Comparison of ENCODE assay signal across 9 cellular contexts in the genomic region with DNA sequence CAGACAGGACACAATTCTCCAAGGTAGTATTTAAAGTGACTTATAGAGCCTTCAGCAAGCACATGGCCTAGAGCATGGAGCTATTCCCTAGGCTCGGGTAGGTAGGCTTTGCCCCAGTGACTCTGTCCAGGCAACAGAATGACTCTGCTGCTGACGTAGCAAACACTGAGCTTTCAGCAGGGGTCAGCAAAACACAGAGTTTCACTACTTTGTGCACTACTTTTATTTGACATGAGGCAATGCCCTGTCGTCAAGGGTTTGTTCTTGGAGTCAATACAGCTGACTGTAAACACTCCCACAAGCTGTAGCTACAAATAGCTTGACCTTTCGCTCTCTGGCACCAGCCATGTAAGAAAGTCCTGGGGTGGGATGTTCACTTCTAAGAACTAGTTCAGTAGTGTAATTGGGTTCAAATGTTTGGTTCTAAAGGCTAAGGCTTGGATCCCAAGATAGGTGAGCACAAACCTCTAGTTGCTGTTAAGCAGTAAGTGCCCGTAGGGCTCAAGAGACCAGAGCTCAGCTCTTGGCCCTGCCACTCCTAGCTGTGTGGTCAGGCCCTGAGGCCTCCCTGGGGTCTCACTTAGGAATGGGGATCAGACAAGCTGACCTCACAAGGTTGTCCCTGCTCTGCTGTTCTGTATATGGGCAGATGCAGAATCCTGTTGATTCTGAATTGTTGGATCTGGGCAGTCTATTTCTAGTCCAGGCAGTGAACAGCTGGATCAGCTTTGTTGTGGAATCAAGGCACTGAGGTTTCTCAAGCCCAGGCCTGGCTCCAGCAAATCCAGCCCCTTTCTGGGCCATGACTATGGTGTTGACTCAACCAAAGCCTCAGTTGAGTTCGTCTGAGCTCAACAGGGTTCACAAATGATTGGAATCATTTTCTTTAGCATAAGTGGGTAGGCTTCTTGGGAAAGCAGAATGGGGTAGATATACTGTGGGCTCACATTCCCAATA. TPM values are rescaled to one million over a fixed set of nuclear protein-coding genes. Genes with fewer than 3 reads are reported as not detected.
DNase-seq lines count a peak whose midpoint lies in the region; ATAC-seq and TF ChIP-seq lines count a peak whose summit lies in the region.
"Had no signal": no experiment of that assay in that cellular context is flagged by ENCODE, and none has a peak within 500 bp of the region (broad histone marks: within the 10 kb centered on the region; RNA-seq: fewer than 3 reads in every experiment).

No MANE protein-coding gene starts in this region.

- H2AK5ac ChIP-seq in IMR-90 (ENCODE audit: low read depth, low read length) = no peak overlapping the region

- H3K56ac ChIP-seq in IMR-90 (ENCODE audit: extremely low read depth, insufficient read depth, low read length) = no peak overlapping the region

- H3K4me2 ChIP-seq in IMR-90 (ENCODE audit: low read depth, low read length) = peak overlapping the region; percentile 16; the same call in 1 of the 2 replicates

- 13% methylated on average over 2 of the region's 6 CpGs; no CpG with 5 or more reads in 1 of the 2 experiments for WGBS in IMR-90 (ENCODE audit: extremely low coverage in 2 of 2, insufficient read length in 1 of 2), 2 experiments

- CTCF ChIA-PET in IMR-90 (lab: Yijun Ruan, JAX) = interaction anchor here (1.0 to 1.1 kb wide), 5 partner anchors 13 to 58 kb away, joined by 3 to 4 read pairs (median 3); no protein-coding TSS in a partner anchor

- no peak overlapping the region for H4K8ac ChIP-seq in IMR-90 (ENCODE audit: low read depth in 2 of 2, low read length in 2 of 2)

- ATAC-seq in IMR-90 (ENCODE audit: low read depth) (peak; percentile 65), left lung (peak; percentile 92), HG02610 (IDR thresholded peaks at IDR 0.05; ENCODE audit: unreplicated experiment) (no peak)

- no peak overlapping the region for H3K27ac ChIP-seq in IMR-90 (ENCODE audit: insufficient read depth, low read length)
- peak overlapping the region; percentile 58 for H3K27ac ChIP-seq in colonic mucosa
- H3K27ac ChIP-seq in left lung = peak overlapping the region; percentile 46 to 74

- no peak overlapping the region for H3K18ac ChIP-seq in IMR-90 (ENCODE audit: low read depth, low read length)

- no peak overlapping the region for H4K91ac ChIP-seq in IMR-90 (ENCODE audit: insufficient read depth, low read depth, low read length)

- H2BK20ac ChIP-seq in IMR-90 (ENCODE audit: low read depth, low read length) = no peak overlapping the region

- peak; percentile 33; the same call in 1 of the 2 replicates for TF ChIP-seq CTCF in IMR-90 (conservative IDR thresholded peaks at IDR 0.05; ENCODE audit: low read depth, low read length)
- TF ChIP-seq CTCF in colonic mucosa (IDR thresholded peaks at IDR 0.05) = no peak
- no peak for TF ChIP-seq CTCF in left lung (IDR thresholded peaks at IDR 0.05)
- TF ChIP-seq CTCF in CD14-positive monocyte (IDR thresholded peaks at IDR 0.05) = no peak

- BruUV-seq in IMR-90 (replicated peaks; lab: Mats Ljungman, UMichigan) = no TSS peak

- H4K5ac ChIP-seq in IMR-90 (ENCODE audit: low read depth, low read length) = no peak overlapping the region

- H3K36me3 ChIP-seq in IMR-90 (ENCODE audit: control insufficient read depth, insufficient read depth, low read length) = peaks cover 24% of the 10 kb centered on the region
- H3K36me3 ChIP-seq in colonic mucosa = no peaks in the 10 kb centered on the region
- H3K36me3 ChIP-seq in left lung = peaks cover 0 to 52% of the 10 kb centered on the region in 2 donors

- H3K27me3 ChIP-seq in IMR-90 (ENCODE audit: control insufficient read depth, insufficient read depth, low read length) (no peaks in the 10 kb centered on the region), colonic mucosa (no peaks in the 10 kb centered on the region), left lung (no peaks in the 10 kb centered on the region)

- H3K9me3 ChIP-seq in IMR-90 (ENCODE audit: control insufficient read depth, insufficient read depth, low read length) (no peaks in the 10 kb centered on the region), colonic mucosa (no peaks in the 10 kb centered on the region), left lung (no peaks in the 10 kb centered on the region)

- no peak overlapping the region for H3K27ac Mint-ChIP-seq in CD14-positive monocyte

- TF ChIP-seq RAD21 in IMR-90 (IDR thresholded peaks at IDR 0.05; ENCODE audit: low read length) = peak; percentile 17; the same call in 1 of the 2 replicates

- H3K9ac ChIP-seq in IMR-90 (ENCODE audit: low read depth, low read length) = no peak overlapping the region
- H3K9ac ChIP-seq in colonic mucosa (ENCODE audit: low read depth in 2 of 2, low read length in 2 of 2) = no peak overlapping the region

- no peak for TF ChIP-seq POLR2A in IMR-90 (IDR thresholded peaks at IDR 0.05; ENCODE audit: low read depth, low read length)

- H2BK120ac ChIP-seq in IMR-90 (ENCODE audit: low read depth, low read length) = no peak overlapping the region

- H3K4me1 ChIP-seq in IMR-90 (ENCODE audit: control insufficient read depth, insufficient read depth, low read length) (peaks cover 10% of the 10 kb centered on the region), colonic mucosa (no peaks in the 10 kb centered on the region), left lung (peaks cover 17 to 26% of the 10 kb centered on the region in 2 donors)

- DNase-seq in IMR-90 = peak; percentile 87
- peak; percentile 55 for DNase-seq in colonic mucosa
- DNase-seq in left lung = peak in 1 of 2 donors; percentile 71
- peak; percentile 77 for DNase-seq in stromal cell of bone marrow (ENCODE audit: low read depth)
- DNase-seq in activated naive CD4-positive, alpha-beta T cell treated with anti-CD3 and anti-CD28 coated beads, Interleukin-2, amount 50 U/mL, for 16 hours = no peak
- DNase-seq in NK-92 (lab: John Stamatoyannopoulos, UW; ENCODE audit: unreplicated experiment) = no peak
- no peak for DNase-seq in CD14-positive monocyte (ENCODE audit: low spot score)

- no peak overlapping the region for H2BK15ac ChIP-seq in IMR-90 (ENCODE audit: low read depth, low read length)

- H3K79me1 ChIP-seq in IMR-90 (ENCODE audit: low read depth in 1 of 2, low read length in 2 of 2) = peaks cover 2 to 16% of the 10 kb centered on the region in 2 experiments; a peak in 3 of 4 replicates

- H3K4ac ChIP-seq in IMR-90 (ENCODE audit: low read depth, low read length) = no peak overlapping the region

- dilution Hi-C loops in IMR-90 (cut with HindIII; ENCODE audit: low sequenced_read_pairs, unreplicated experiment) = no loop called here

- H3K14ac ChIP-seq in IMR-90 (replicated peaks; ENCODE audit: low read depth, low read length) = no peak overlapping the region

- no peak overlapping the region for H3K23ac ChIP-seq in IMR-90 (ENCODE audit: low read depth, low read length)

- no peak overlapping the region for H2BK5ac ChIP-seq in IMR-90 (ENCODE audit: low read depth, low read length, poor library complexity, severe bottlenecking)

- peaks cover 0 to 2% (median 0%) of the 10 kb centered on the region in 7 donors for H3K9me3 Mint-ChIP-seq in CD14-positive monocyte

- intact Hi-C loops in IMR-90 (cut with micrococcal nuclease) (no loop called here), colonic mucosa (cut with DNase I) (no loop called here), left lung (cut with DNase I) (no loop called here), CD14-positive monocyte (cut with micrococcal nuclease) (no loop called here)

- H3K27me3 Mint-ChIP-seq in CD14-positive monocyte (ENCODE audit: low read depth in 3 of 3) = peaks cover 0 to 1% (median 0%) of the 10 kb centered on the region in 3 donors

- peaks cover 19% of the 10 kb centered on the region for H4K20me1 ChIP-seq in IMR-90 (ENCODE audit: insufficient read depth, low read length)

- H3K4me3 ChIP-seq in IMR-90 (ENCODE audit: insufficient read depth, low read depth, low read length) (no peak overlapping the region), colonic mucosa (no peak overlapping the region), left lung (no peak overlapping the region)

- peaks cover 12% of the 10 kb centered on the region for H3K4me1 Mint-ChIP-seq in CD14-positive monocyte

- peaks cover 12% of the 10 kb centered on the region for H3K9me1 ChIP-seq in IMR-90 (ENCODE audit: insufficient read depth, low read length)

- in situ Hi-C loops in IMR-90 (cut with MboI; ENCODE audit: low sequenced_read_pairs) = no loop called here

- POLR2A ChIA-PET in IMR-90 (lab: Charles Lee; ENCODE audit: unreplicated experiment) = no interaction called here

- H2AFZ ChIP-seq in IMR-90 (replicated peaks; ENCODE audit: low read length, poor library complexity) = no peak overlapping the region

- H3K4me3 Mint-ChIP-seq in CD14-positive monocyte = no peak overlapping the region

- H2AK9ac ChIP-seq in IMR-90 (replicated peaks; ENCODE audit: low read depth, low read length, poor library complexity) = no peak overlapping the region

- H3K36me3 Mint-ChIP-seq in CD14-positive monocyte = peaks cover 40 to 52% of the 10 kb centered on the region in 2 donors

TF ChIP-seq in IMR-90, 13 proteins besides CTCF, POLR2A, EP300 and RAD21 (continues in another document):
- peak; percentile 57 for TF ChIP-seq CEBPB (IDR thresholded peaks at IDR 0.05; ENCODE audit: low read depth, low read length)

RNA-seq across cellular contexts. Expression of a gene that starts 10.7 kb away (rescaled TPM):
- total RNA-seq in IMR-90 (2012; rRNA removed) = not detected in 2 replicates
- not detected in 2 replicates for polyA plus RNA-seq in IMR-90 (2012; rRNA removed)
- polyA plus RNA-seq in IMR-90 (2012; cell fraction: cytosol; rRNA removed) = not detected in 2 replicates
- polyA plus RNA-seq in IMR-90 (2012; cell fraction: nucleus; rRNA removed; ENCODE audit: low replicate concordance) = not detected in 2 replicates
- total RNA-seq in colonic mucosa = under 1 TPM in 1 of 2 donors, not detected in 1; 0.17 TPM
- not detected for total RNA-seq in left lung
- polyA plus RNA-seq in CD14-positive monocyte = not detected
- polyA plus RNA-seq: neural cell had no signal

RNA-seq across cellular contexts. Expression of a gene that starts 26.8 kb away (rescaled TPM):
- total RNA-seq in IMR-90 (2012; rRNA removed) (15.6 and 20.8 TPM in 2 replicates), colonic mucosa (10 to 100 TPM; 77.1 to 77.7 TPM), left lung (10 to 100 TPM; 74.7 to 80.5 TPM)
- polyA plus RNA-seq in IMR-90 (2012; rRNA removed) (10.4 and 13.7 TPM in 2 replicates), CD14-positive monocyte (10 to 100 TPM; 73.4 to 93.8 TPM)
- 3.8 and 5.4 TPM in 2 replicates for polyA plus RNA-seq in IMR-90 (2012; cell fraction: cytosol; rRNA removed)
- polyA plus RNA-seq in IMR-90 (2012; cell fraction: nucleus; rRNA removed; ENCODE audit: low replicate concordance) = 2.9 and 17.2 TPM in 2 replicates

RNA-seq across cellular contexts. Expression of a gene that starts 47.8 kb away (rescaled TPM):
- under 0.01 and 0.18 TPM in 2 replicates for total RNA-seq in IMR-90 (2012; rRNA removed)
- polyA plus RNA-seq in IMR-90 (2012; rRNA removed) = 0.12 and 0.14 TPM in 2 replicates
- 0.11 TPM in 2 replicates for polyA plus RNA-seq in IMR-90 (2012; cell fraction: cytosol; rRNA removed)
- polyA plus RNA-seq in IMR-90 (2012; cell fraction: nucleus; rRNA removed; ENCODE audit: low replicate concordance) = 0.11 and 0.26 TPM in 2 replicates
- total RNA-seq in colonic mucosa = 1 to 10 TPM; 1.3 to 2.5 TPM
- 10 to 100 TPM; 10.1 to 10.8 TPM for total RNA-seq in left lung
- polyA plus RNA-seq in CD14-positive monocyte = under 1 TPM in 1 of 2 donors, not detected in 1; 0.04 TPM

RNA-seq across cellular contexts. Expression of a gene that starts 48.3 kb away (rescaled TPM):
- total RNA-seq in IMR-90 (2012; rRNA removed) (6.9 and 9.5 TPM in 2 replicates), colonic mucosa (1 to 10 TPM; 5.0 to 9.8 TPM), left lung (10 to 100 TPM; 22.9 to 26.6 TPM)
- polyA plus RNA-seq in IMR-90 (2012; rRNA removed) (11.5 and 12.4 TPM in 2 replicates), CD14-positive monocyte (1 to 10 TPM; 1.2 to 1.3 TPM)
- polyA plus RNA-seq in IMR-90 (2012; cell fraction: cytosol; rRNA removed) = 8.1 and 15.0 TPM in 2 replicates
- 9.0 and 12.6 TPM in 2 replicates for polyA plus RNA-seq in IMR-90 (2012; cell fraction: nucleus; rRNA removed; ENCODE audit: low replicate concordance)

Comparison
In these comparisons a context has a peak if more than half of its experiments do, and no peak if none do; other contexts are left out.
1. DNase-seq: peak in IMR-90 (single experiment), colonic mucosa (single experiment) and stromal cell of bone marrow (single experiment); none in activated naive CD4-positive, alpha-beta T cell treated with anti-CD3 and anti-CD28 coated beads, Interleukin-2, amount 50 U/mL, for 16 hours (single experiment), NK-92 (single experiment) and CD14-positive monocyte (single experiment).